8 cellular contexts compared by ENCODE assay signal in the genomic region with DNA sequence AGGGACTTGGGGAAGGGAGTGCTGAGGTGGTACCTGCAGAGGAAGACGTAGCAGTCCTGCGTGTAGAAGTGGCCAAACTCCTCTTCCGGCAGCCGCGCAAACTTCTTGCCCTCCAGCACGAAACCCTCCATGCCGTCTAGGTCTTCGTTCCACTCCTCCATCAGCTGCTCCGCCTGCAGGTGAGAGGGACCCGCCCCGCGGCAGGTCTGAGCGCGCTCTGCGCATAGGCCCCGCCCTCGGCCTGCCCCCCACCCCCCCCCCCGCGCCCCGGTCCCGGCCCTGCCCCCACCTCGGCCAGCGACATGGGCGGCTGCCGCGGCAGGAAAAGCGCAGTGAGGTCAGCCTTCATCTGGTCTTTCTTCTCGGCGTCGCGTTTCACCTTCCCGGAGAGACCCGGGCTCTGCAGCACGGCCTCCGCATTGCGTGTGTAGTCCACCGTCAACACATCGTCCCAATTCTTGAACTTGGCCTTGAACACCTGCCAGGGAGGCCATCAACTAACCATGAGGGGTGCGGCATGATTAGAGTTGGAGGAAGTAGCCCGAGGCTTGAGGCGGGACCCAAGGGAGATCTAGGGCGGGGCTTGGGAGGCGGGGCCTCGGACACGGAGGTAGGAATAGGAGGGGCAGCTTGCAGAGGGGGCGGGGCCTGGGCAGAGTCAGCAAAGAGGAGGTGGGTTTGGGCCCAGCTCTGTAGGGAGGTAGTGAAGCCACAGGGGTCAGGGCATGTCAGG. TPM values are rescaled to one million over a fixed set of nuclear protein-coding genes. Genes with fewer than 3 reads are reported as not detected.
A peak's percentile ranks its signal among the peaks of the same experiment; 100 is the strongest.
DNase-seq lines count a peak whose midpoint lies in the region; ATAC-seq and TF ChIP-seq lines count a peak whose summit lies in the region.

No MANE protein-coding gene starts in this region.

- no peaks in the 10 kb centered on the region for H3K9me3 Mint-ChIP-seq in endothelial cell (ENCODE audit: unreplicated experiment)
- peaks cover 0 to 3% (median 0%) of the 10 kb centered on the region in 11 donors for H3K9me3 Mint-ChIP-seq in naive thymus-derived CD4-positive, alpha-beta T cell

- peaks cover 12% of the 10 kb centered on the region for H3K27me3 Mint-ChIP-seq in endothelial cell (ENCODE audit: unreplicated experiment)
- H3K27me3 Mint-ChIP-seq in naive thymus-derived CD4-positive, alpha-beta T cell: no peaks in the 10 kb centered on the region

- H3K36me3 ChIP-seq in HEK293 (ENCODE audit: control insufficient read depth in 2 of 2, insufficient read depth in 1 of 2, low read length in 2 of 2): peaks cover 6 to 88% of the 10 kb centered on the region in 2 experiments; a peak in 2 of 3 replicates
- peaks cover 0 to 86% (median 17%) of the 10 kb centered on the region in 3 experiments for H3K36me3 ChIP-seq in naive thymus-derived CD4-positive, alpha-beta T cell (ENCODE audit: control insufficient read depth in 2 of 3, insufficient read depth in 3 of 3, low read length in 3 of 3)

- H3K4me3 Mint-ChIP-seq in endothelial cell (ENCODE audit: unreplicated experiment): no peak overlapping the region
- no peak overlapping the region for H3K4me3 Mint-ChIP-seq in naive thymus-derived CD4-positive, alpha-beta T cell

- CTCF ChIA-PET in HEK293 (lab: Yijun Ruan, JAX) (interaction anchor here (0.5 to 1.4 kb wide), 9 partner anchors 10 to 1585 kb away, joined by 3 to 5 read pairs (median 3); no protein-coding TSS in a partner anchor), RWPE1 (lab: Yijun Ruan, JAX) (interaction anchor here (0.8 to 1.4 kb wide), 5 partner anchors 8 to 64 kb away, joined by 3 to 4 read pairs (median 3); a partner anchor contains a TSS)
- CTCF ChIA-PET in naive thymus-derived CD4-positive, alpha-beta T cell (lab: Charles Lee): interaction anchor here (0.5 kb wide), 1 partner anchor 22 kb away, joined by 5 read pairs; no protein-coding TSS in a partner anchor

- H3K9me3 ChIP-seq in HEK293 (ENCODE audit: control insufficient read depth, insufficient read depth, low read depth, low read length): no peaks in the 10 kb centered on the region
- H3K9me3 ChIP-seq in naive thymus-derived CD4-positive, alpha-beta T cell (ENCODE audit: control insufficient read depth in 2 of 3, low read length in 3 of 3): no peaks in the 10 kb centered on the region

- H3K27ac Mint-ChIP-seq in endothelial cell (ENCODE audit: unreplicated experiment): peak overlapping the region; percentile 42
- H3K27ac Mint-ChIP-seq in naive thymus-derived CD4-positive, alpha-beta T cell: no peak overlapping the region

- H3K4me3 ChIP-seq in HEK293 (ENCODE audit: low read depth, low read length): no peak overlapping the region
- no peak overlapping the region for H3K4me3 ChIP-seq in naive thymus-derived CD4-positive, alpha-beta T cell (ENCODE audit: low read length)

- DNase-seq in AG20443 (ENCODE audit: low spot score) (peak; percentile 62), RWPE1 (ENCODE audit: low spot score) (peak; percentile 97), endothelial cell (ENCODE audit: low spot score) (peak; percentile 50), middle frontal gyrus (ENCODE audit: extremely low spot score, low spot score) (no peak), AML-193 (lab: John Stamatoyannopoulos, UW) (no peak)
- DNase-seq in naive thymus-derived CD4-positive, alpha-beta T cell: peak in 1 of 9 donors; percentile 49

- ATAC-seq in naive thymus-derived CD4-positive, alpha-beta T cell: peak; percentile 52
- ATAC-seq in GM21723 (IDR thresholded peaks at IDR 0.05; ENCODE audit: unreplicated experiment): no peak

- intact Hi-C loops in naive thymus-derived CD4-positive, alpha-beta T cell (cut with micrococcal nuclease): no loop called here

- H3K27ac ChIP-seq in HEK293 (ENCODE audit: extremely low read depth, low read depth, low read length): 0 out of 2 replicates have a peak overlapping the region, but pooled peaks have one; percentile 24
- peak overlapping the region; percentile 93 for H3K27ac ChIP-seq in RWPE1
- H3K27ac ChIP-seq in naive thymus-derived CD4-positive, alpha-beta T cell (ENCODE audit: low read depth, low read length): no peak overlapping the region

- H3K4me1 Mint-ChIP-seq in endothelial cell (ENCODE audit: unreplicated experiment): peaks cover 9% of the 10 kb centered on the region
- peaks cover 0 to 8% (median 4%) of the 10 kb centered on the region in 7 donors for H3K4me1 Mint-ChIP-seq in naive thymus-derived CD4-positive, alpha-beta T cell

- POLR2A ChIA-PET in HEK293 (lab: Yijun Ruan, JAX): interaction anchor here (0.6 to 3.7 kb wide), 6 partner anchors 11 to 98 kb away, joined by 3 to 12 read pairs (median 4); a partner anchor contains a TSS
- POLR2A ChIA-PET in RWPE1 (lab: Yijun Ruan, JAX; ENCODE audit: low non-redundant PET): interaction anchor here (1.0 kb wide), 1 partner anchor 11 kb away, joined by 3 read pairs; no protein-coding TSS in a partner anchor
- POLR2A ChIA-PET in naive thymus-derived CD4-positive, alpha-beta T cell (lab: Charles Lee): no interaction called here

- TF ChIP-seq CTCF in HEK293 (tag by site-specific recombination; IDR thresholded peaks at IDR 0.05): no peak
- no peak for TF ChIP-seq CTCF in RWPE1 (conservative IDR thresholded peaks at IDR 0.05; ENCODE audit: low read depth)
- no peak for TF ChIP-seq CTCF in endothelial cell (IDR thresholded peaks at IDR 0.05; ENCODE audit: unreplicated experiment)

- peaks cover 31% of the 10 kb centered on the region for H3K36me3 Mint-ChIP-seq in endothelial cell (ENCODE audit: low read depth, unreplicated experiment)
- peaks cover 5 to 21% (median 9%) of the 10 kb centered on the region in 5 donors for H3K36me3 Mint-ChIP-seq in naive thymus-derived CD4-positive, alpha-beta T cell

- no peaks in the 10 kb centered on the region for H3K27me3 ChIP-seq in naive thymus-derived CD4-positive, alpha-beta T cell (ENCODE audit: control insufficient read depth in 2 of 2, insufficient read depth in 2 of 2, low read length in 2 of 2)

- H3K4me1 ChIP-seq in HEK293 (ENCODE audit: control insufficient read depth, insufficient read depth, low read length): no peaks in the 10 kb centered on the region
- no peaks in the 10 kb centered on the region for H3K4me1 ChIP-seq in naive thymus-derived CD4-positive, alpha-beta T cell (ENCODE audit: control insufficient read depth in 2 of 2, insufficient read depth in 2 of 2, low read length in 2 of 2)

TF ChIP-seq in HEK293, 187 proteins besides CTCF, POLR2A, EP300 and RAD21:
- TF ChIP-seq ZNF48 (tag by site-specific recombination; IDR thresholded peaks at IDR 0.05) (no peak), KLF1 (tag by site-specific recombination; IDR thresholded peaks at IDR 0.05) (peak; percentile 87), SP2 (tag by site-specific recombination; IDR thresholded peaks at IDR 0.05) (peak; percentile 69), SP3 (tag by site-specific recombination; IDR thresholded peaks at IDR 0.05) (0 out of 2 replicates have a peak, but pooled peaks have one; percentile 35), KLF9 (tag by site-specific recombination; IDR thresholded peaks at IDR 0.05; ENCODE audit: low read depth) (peak; percentile 45; the same call in 1 of the 2 replicates), KLF8 (tag by site-specific recombination; IDR thresholded peaks at IDR 0.05) (peak; percentile 45; the same call in 1 of the 2 replicates)
- TF ChIP-seq, protein P1, sequence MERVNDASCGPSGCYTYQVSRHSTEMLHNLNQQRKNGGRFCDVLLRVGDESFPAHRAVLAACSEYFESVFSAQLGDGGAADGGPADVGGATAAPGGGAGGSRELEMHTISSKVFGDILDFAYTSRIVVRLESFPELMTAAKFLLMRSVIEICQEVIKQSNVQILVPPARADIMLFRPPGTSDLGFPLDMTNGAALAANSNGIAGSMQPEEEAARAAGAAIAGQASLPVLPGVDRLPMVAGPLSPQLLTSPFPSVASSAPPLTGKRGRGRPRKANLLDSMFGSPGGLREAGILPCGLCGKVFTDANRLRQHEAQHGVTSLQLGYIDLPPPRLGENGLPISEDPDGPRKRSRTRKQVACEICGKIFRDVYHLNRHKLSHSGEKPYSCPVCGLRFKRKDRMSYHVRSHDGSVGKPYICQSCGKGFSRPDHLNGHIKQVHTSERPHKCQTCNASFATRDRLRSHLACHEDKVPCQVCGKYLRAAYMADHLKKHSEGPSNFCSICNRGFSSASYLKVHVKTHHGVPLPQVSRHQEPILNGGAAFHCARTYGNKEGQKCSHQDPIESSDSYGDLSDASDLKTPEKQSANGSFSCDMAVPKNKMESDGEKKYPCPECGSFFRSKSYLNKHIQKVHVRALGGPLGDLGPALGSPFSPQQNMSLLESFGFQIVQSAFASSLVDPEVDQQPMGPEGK (tag by site-specific recombination; IDR thresholded peaks at IDR 0.05): peak; percentile 37; the same call in 1 of the 2 replicates
- TF ChIP-seq, protein P2, sequence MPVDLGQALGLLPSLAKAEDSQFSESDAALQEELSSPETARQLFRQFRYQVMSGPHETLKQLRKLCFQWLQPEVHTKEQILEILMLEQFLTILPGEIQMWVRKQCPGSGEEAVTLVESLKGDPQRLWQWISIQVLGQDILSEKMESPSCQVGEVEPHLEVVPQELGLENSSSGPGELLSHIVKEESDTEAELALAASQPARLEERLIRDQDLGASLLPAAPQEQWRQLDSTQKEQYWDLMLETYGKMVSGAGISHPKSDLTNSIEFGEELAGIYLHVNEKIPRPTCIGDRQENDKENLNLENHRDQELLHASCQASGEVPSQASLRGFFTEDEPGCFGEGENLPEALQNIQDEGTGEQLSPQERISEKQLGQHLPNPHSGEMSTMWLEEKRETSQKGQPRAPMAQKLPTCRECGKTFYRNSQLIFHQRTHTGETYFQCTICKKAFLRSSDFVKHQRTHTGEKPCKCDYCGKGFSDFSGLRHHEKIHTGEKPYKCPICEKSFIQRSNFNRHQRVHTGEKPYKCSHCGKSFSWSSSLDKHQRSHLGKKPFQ (tag by site-specific recombination; IDR thresholded peaks at IDR 0.05): no peak

RNA-seq across cellular contexts. Expression of a gene that starts 11.5 kb away (rescaled TPM):
- total RNA-seq in endothelial cell (ENCODE audit: unreplicated experiment): 355 TPM
- 100 to 1,000 TPM; 253 to 348 (median 303) TPM for total RNA-seq in naive thymus-derived CD4-positive, alpha-beta T cell
- 100 to 1,000 TPM in 1 of 2 donors, 10 to 100 TPM in 1; 93.1 to 198 TPM for polyA plus RNA-seq in naive thymus-derived CD4-positive, alpha-beta T cell

RNA-seq across cellular contexts. Expression of a gene that starts 13.4 kb away (rescaled TPM):
- total RNA-seq in endothelial cell (ENCODE audit: unreplicated experiment): 11.6 TPM
- 10 to 100 TPM in 4 of 5 experiments, 1 to 10 TPM in 1; 6.5 to 22.5 (median 15.1) TPM for total RNA-seq in naive thymus-derived CD4-positive, alpha-beta T cell
- polyA plus RNA-seq in naive thymus-derived CD4-positive, alpha-beta T cell: 10 to 100 TPM; 11.3 to 19.6 TPM

RNA-seq across cellular contexts. Expression of a gene that starts 21.6 kb away (rescaled TPM):
- 57.2 TPM for total RNA-seq in endothelial cell (ENCODE audit: unreplicated experiment)
- 10 to 100 TPM; 12.9 to 21.6 (median 16.5) TPM for total RNA-seq in naive thymus-derived CD4-positive, alpha-beta T cell
- polyA plus RNA-seq in naive thymus-derived CD4-positive, alpha-beta T cell: 1 to 10 TPM in 1 of 2 donors, under 1 TPM in 1; 0.89 to 2.0 TPM

Comparison
In these comparisons a context has a peak if more than half of its experiments do, and no peak if none do; other contexts are left out.
1. DNase-seq: peak in AG20443 (single experiment), RWPE1 (single experiment) and endothelial cell (single experiment); none in middle frontal gyrus (single experiment) and AML-193 (0 of 2).